21 cellular contexts compared by ENCODE assay signal in genomic region chr10:79061441-79062315, GRCh38. TPM values are rescaled to one million over a fixed set of nuclear protein-coding genes. Genes with fewer than 3 reads are reported as not detected.
A peak's percentile ranks its signal among the peaks of the same experiment; 100 is the strongest.
DNase-seq lines count a peak whose midpoint lies in the region; ATAC-seq and TF ChIP-seq lines count a peak whose summit lies in the region.
"Had no signal": no experiment of that assay in that cellular context is flagged by ENCODE, and none has a peak within 500 bp of the region (broad histone marks: within the 10 kb centered on the region; RNA-seq: fewer than 3 reads in every experiment).

No MANE protein-coding gene starts in this region.

- no peak overlapping the region for H3K4me3 Mint-ChIP-seq in activated CD4-positive, alpha-beta memory T cell treated with anti-CD3 and anti-CD28 coated beads for 36 hours
- H3K4me3 Mint-ChIP-seq: activated CD4-positive, alpha-beta T cell treated with anti-CD3 and anti-CD28 coated beads, Interleukin-2, amount 10 ng/mL, durations not matched to agents 7 days and 5 days; activated naive CD4-positive, alpha-beta T cell treated with anti-CD3 and anti-CD28 coated beads, Interleukin-2, amount 50 U/mL, for 24 hours; mesothelial cell of epicardium had no signal

- H3K4me3 ChIP-seq in heart right ventricle: no peak overlapping the region
- H3K4me3 ChIP-seq: esophagus squamous epithelium, PC-9, skin epidermis, tibial nerve had no signal

- H3K27ac ChIP-seq in heart right ventricle (no peak overlapping the region), layer of hippocampus (ENCODE audit: low read depth, low read length) (peak overlapping the region; percentile 30)
- H3K27ac ChIP-seq: esophagus squamous epithelium, PC-9, skin epidermis had no signal

- CTCF ChIA-PET in activated CD4-positive, alpha-beta memory T cell treated with anti-CD3 and anti-CD28 coated beads for 36 hours (lab: Charles Lee): no interaction called here

- H3K9me3 ChIP-seq in heart right ventricle: no peaks in the 10 kb centered on the region
- H3K9me3 ChIP-seq: esophagus squamous epithelium, tibial nerve had no signal

- ATAC-seq in Right ventricle myocardium inferior (no peak), heart right ventricle (no peak)
- ATAC-seq in stimulated activated naive CD8-positive, alpha-beta T cell treated with anti-CD3 and anti-CD28 coated beads, Interleukin-15, Interleukin-2, amounts not matched to agents 100 U/mL and 50 U/mL, for 24 hours: no peak

- DNase-seq in Right ventricle myocardium inferior (ENCODE audit: missing footprints) (peak; percentile 67), heart right ventricle (no peak), pons (ENCODE audit: low spot score) (peak; percentile 82), ACHN (no peak), SW 1271 (lab: John Stamatoyannopoulos, UW) (no peak)
- no peak for DNase-seq in stimulated activated naive CD8-positive, alpha-beta T cell treated with anti-CD3 and anti-CD28 coated beads, Interleukin-15, Interleukin-2, amounts not matched to agents 100 U/mL and 50 U/mL, for 24 hours
- no peak for DNase-seq in activated CD4-positive, alpha-beta memory T cell treated with anti-CD3 and anti-CD28 coated beads for 36 hours
- DNase-seq: activated CD4-positive, alpha-beta T cell treated with anti-CD3 and anti-CD28 coated beads, Interleukin-2, amount 10 ng/mL, durations not matched to agents 7 days and 5 days; activated T-cell treated with anti-CD3 and anti-CD28 coated beads, Interleukin-2, amount 50 U/mL, for 1 hour; DND-41; esophagus squamous epithelium; NCI-H1105; NCI-H748 treated with DMSO at 0.1 percent for 48 hours; PC-9; stimulated activated CD4-positive, alpha-beta T cell treated with anti-CD3 and anti-CD28 coated beads, Interleukin-4, amount 100 ng/mL, for 4 hours; stimulated activated CD8-positive, alpha-beta memory T cell treated with anti-CD3 and anti-CD28 coated beads, Interleukin-4, amount 100 ng/mL, for 48 hours had no signal

- peaks cover 0 to 20% (median 7%) of the 10 kb centered on the region in 9 donors for H3K4me1 ChIP-seq in heart right ventricle

- no peak overlapping the region for H3K27ac Mint-ChIP-seq in activated CD4-positive, alpha-beta memory T cell treated with anti-CD3 and anti-CD28 coated beads for 36 hours
- H3K27ac Mint-ChIP-seq: activated CD4-positive, alpha-beta T cell treated with anti-CD3 and anti-CD28 coated beads, Interleukin-2, amount 10 ng/mL, durations not matched to agents 7 days and 5 days; activated naive CD4-positive, alpha-beta T cell treated with anti-CD3 and anti-CD28 coated beads, Interleukin-2, amount 50 U/mL, for 24 hours; mesothelial cell of epicardium had no signal

- peaks cover 32% of the 10 kb centered on the region for H3K4me1 Mint-ChIP-seq in activated CD4-positive, alpha-beta memory T cell treated with anti-CD3 and anti-CD28 coated beads for 36 hours (ENCODE audit: low read depth)

- 90 to 91% methylated on average over 14 of the region's 14 CpGs for WGBS in heart right ventricle, 2 donors

- no peaks in the 10 kb centered on the region for H3K27me3 Mint-ChIP-seq in activated CD4-positive, alpha-beta memory T cell treated with anti-CD3 and anti-CD28 coated beads for 36 hours
- H3K27me3 Mint-ChIP-seq: activated CD4-positive, alpha-beta T cell treated with anti-CD3 and anti-CD28 coated beads, Interleukin-2, amount 10 ng/mL, durations not matched to agents 7 days and 5 days; activated naive CD4-positive, alpha-beta T cell treated with anti-CD3 and anti-CD28 coated beads, Interleukin-2, amount 50 U/mL, for 24 hours had no signal

- in situ Hi-C loops in ACHN (cut with HindIII; ENCODE audit: low pct_ligation_motif_present, low pct_unique_long_range_greater_than_20kb, low sequenced_read_pairs): no loop called here

- intact Hi-C loops in Right ventricle myocardium inferior (cut with DNase I): loop anchor here (10.0 kb wide), 1 partner anchor 257 kb away; no protein-coding TSS in a partner anchor
- intact Hi-C loops in heart right ventricle (cut with DNase I): loop anchor here in 8 of 10 donors (5.0 to 10.0 kb wide), 10 partner anchors 77 to 1017 kb away; no protein-coding TSS in a partner anchor
- intact Hi-C loops in activated CD4-positive, alpha-beta memory T cell treated with anti-CD3 and anti-CD28 coated beads for 36 hours (cut with micrococcal nuclease): loop anchor here (10.0 kb wide), 1 partner anchor 207 kb away; no protein-coding TSS in a partner anchor

- POLR2A ChIA-PET in activated CD4-positive, alpha-beta memory T cell treated with anti-CD3 and anti-CD28 coated beads for 36 hours (lab: Charles Lee): no interaction called here

- H3K36me3 Mint-ChIP-seq in activated CD4-positive, alpha-beta memory T cell treated with anti-CD3 and anti-CD28 coated beads for 36 hours: no peaks in the 10 kb centered on the region
- H3K36me3 Mint-ChIP-seq: activated naive CD4-positive, alpha-beta T cell treated with anti-CD3 and anti-CD28 coated beads, Interleukin-2, amount 50 U/mL, for 24 hours; mesothelial cell of epicardium had no signal

- no peaks in the 10 kb centered on the region for H3K9me3 Mint-ChIP-seq in activated CD4-positive, alpha-beta memory T cell treated with anti-CD3 and anti-CD28 coated beads for 36 hours
- H3K9me3 Mint-ChIP-seq: activated CD4-positive, alpha-beta T cell treated with anti-CD3 and anti-CD28 coated beads, Interleukin-2, amount 10 ng/mL, durations not matched to agents 7 days and 5 days; activated naive CD4-positive, alpha-beta T cell treated with anti-CD3 and anti-CD28 coated beads, Interleukin-2, amount 50 U/mL, for 24 hours; mesothelial cell of epicardium had no signal

- H3K27me3 ChIP-seq in heart right ventricle: no peaks in the 10 kb centered on the region
- H3K27me3 ChIP-seq in layer of hippocampus (ENCODE audit: control insufficient read depth, insufficient read depth, low read length): no peaks in the 10 kb centered on the region
- H3K27me3 ChIP-seq: esophagus squamous epithelium, tibial nerve had no signal

- TF ChIP-seq CTCF in heart right ventricle (IDR thresholded peaks at IDR 0.05): no peak

- H3K36me3 ChIP-seq in heart right ventricle: no peaks in the 10 kb centered on the region
- H3K36me3 ChIP-seq: esophagus squamous epithelium, tibial nerve had no signal

RNA-seq across cellular contexts. Expression of gene ZMIZ1, which starts 7.1 kb away (rescaled TPM):
- total RNA-seq in Right ventricle myocardium inferior (48.8 TPM), heart right ventricle (10 to 100 TPM; 40.4 to 61.5 (median 50.8) TPM)
- polyA plus RNA-seq in heart right ventricle: 10 to 100 TPM; 24.2 to 26.8 TPM
- total RNA-seq in activated CD4-positive, alpha-beta memory T cell treated with anti-CD3 and anti-CD28 coated beads for 36 hours: 10 to 100 TPM; 28.5 to 29.2 TPM

Comparison
In these comparisons a context has a peak if more than half of its experiments do, and no peak if none do; other contexts are left out.
1. DNase-seq: peak in Right ventricle myocardium inferior (single experiment) and pons (single experiment); none in heart right ventricle (0 of 2), stimulated activated naive CD8-positive, alpha-beta T cell treated with anti-CD3 and anti-CD28 coated beads, Interleukin-15, Interleukin-2, amounts not matched to agents 100 U/mL and 50 U/mL, for 24 hours (single experiment), ACHN (single experiment), SW 1271 (0 of 2) and activated CD4-positive, alpha-beta memory T cell treated with anti-CD3 and anti-CD28 coated beads for 36 hours (single experiment).